Comparison of ENCODE assay signal across 9 cellular contexts in the genomic region with DNA sequence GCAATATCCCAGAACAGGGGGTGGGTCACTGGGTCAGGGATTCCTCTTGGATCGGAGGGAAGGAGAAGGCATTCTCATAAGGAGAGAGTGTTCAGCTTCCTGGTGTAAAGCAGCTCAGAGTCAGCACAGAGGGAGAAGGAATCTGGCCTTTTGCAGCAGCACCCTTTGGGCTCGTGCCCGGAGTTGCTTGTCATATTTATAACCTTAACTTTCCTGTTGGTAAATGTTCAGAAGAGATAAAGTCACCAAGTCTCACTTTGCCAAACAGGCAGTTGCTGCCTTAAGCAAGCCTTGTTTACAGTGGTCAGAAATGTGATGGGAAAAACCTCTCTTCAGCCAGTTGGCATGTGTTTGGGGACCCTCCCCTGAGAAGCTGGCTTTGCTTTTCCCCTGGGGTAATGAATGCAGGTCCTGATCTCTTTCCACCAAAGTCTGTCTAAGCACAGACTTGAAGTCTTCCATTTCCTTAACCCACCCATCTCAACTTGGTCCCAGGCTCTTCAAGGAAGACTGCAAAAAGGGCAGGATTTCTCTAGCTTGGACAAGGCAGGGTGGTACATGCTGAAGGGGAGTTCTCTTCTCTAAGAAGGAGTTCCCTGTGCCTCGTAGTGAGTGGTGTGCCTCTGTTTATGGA.
DNase-seq lines count a peak whose midpoint lies in the region; ATAC-seq, FAIRE-seq and TF ChIP-seq lines count a peak whose summit lies in the region.
"Had no signal": no experiment of that assay in that cellular context is flagged by ENCODE, and none has a peak within 500 bp of the region (broad histone marks: within the 10 kb centered on the region; RNA-seq: fewer than 3 reads in every experiment).

No MANE protein-coding gene starts in this region.

- peaks cover 60% of the 10 kb centered on the region for H3K36me3 Mint-ChIP-seq in stimulated activated memory B cell treated with anti-CD40 and anti-IgM and Interleukin-4, amounts not matched to agents 10 μg/mL and 1 μg/mL and 100 μg/mL, for 72 hours

- H3K9ac ChIP-seq in K562 (ENCODE audit: insufficient read depth in 1 of 2, low read depth in 2 of 2, low read length in 2 of 2): peak overlapping the region in 1 of 2 experiments; percentile 46; a peak in 1 of 4 replicates
- H3K9ac ChIP-seq in kidney (ENCODE audit: low read length in 2 of 2): peak overlapping the region in 1 of 2 donors; percentile 35

- CTCF ChIA-PET in K562 (lab: Yijun Ruan, JAX; ENCODE audit: low intra/inter-chr PET ratio) (no interaction called here), HEK293T (lab: Yijun Ruan, JAX) (no interaction called here)

- H3K27me3 ChIP-seq in K562 (ENCODE audit: control insufficient read depth in 2 of 2, insufficient read depth in 2 of 2, low read length in 2 of 2): no peaks in the 10 kb centered on the region

- H3K79me2 ChIP-seq in K562 (ENCODE audit: control insufficient read depth, insufficient read depth, low read length): no peaks in the 10 kb centered on the region

- no peak overlapping the region for H3K4me2 ChIP-seq in K562 (ENCODE audit: insufficient read depth, low read length)

- no TSS peak for BruUV-seq in K562 (replicated peaks; lab: Mats Ljungman, UMichigan)

- H3K4me1 Mint-ChIP-seq in stimulated activated memory B cell treated with anti-CD40 and anti-IgM and Interleukin-4, amounts not matched to agents 10 μg/mL and 1 μg/mL and 100 μg/mL, for 72 hours: peaks cover 25% of the 10 kb centered on the region

- 34% methylated on average over 4 of the region's 4 CpGs for WGBS in K562 (ENCODE audit: insufficient coverage, low coverage, missing lambda C conversion rate)

- peaks cover 3% of the 10 kb centered on the region; the same call in 1 of the 3 replicates for H3K36me3 ChIP-seq in K562 (ENCODE audit: control insufficient read depth, insufficient read depth, low read length)
- H3K36me3 ChIP-seq in kidney (ENCODE audit: control insufficient read depth in 1 of 2, insufficient read depth in 2 of 2, low read length in 2 of 2): no peaks in the 10 kb centered on the region

- in situ Hi-C loops in K562 (cut with MboI): no loop called here

- H3K4me3 ChIP-seq in K562 (no peak overlapping the region), kidney (ENCODE audit: low read length in 2 of 2) (no peak overlapping the region)

- H4K20me1 ChIP-seq in K562 (replicated peaks; ENCODE audit: control insufficient read depth, insufficient read depth, low read length): no peaks in the 10 kb centered on the region

- H3K9me1 ChIP-seq in K562 (ENCODE audit: control insufficient read depth, insufficient read depth, low read length): no peaks in the 10 kb centered on the region

- no peak overlapping the region for H3K4me3 Mint-ChIP-seq in stimulated activated memory B cell treated with anti-CD40 and anti-IgM and Interleukin-4, amounts not matched to agents 10 μg/mL and 1 μg/mL and 100 μg/mL, for 72 hours

- H2AFZ ChIP-seq in K562 (ENCODE audit: low read depth, low read length): 0 out of 2 replicates have a peak overlapping the region, but pooled peaks have one; percentile 6

- TF ChIP-seq RAD21 in K562 (CRISPR knock-in tag; conservative IDR thresholded peaks at IDR 0.05 in 1 of 2, IDR thresholded peaks at IDR 0.05 in 1 of 2): no peak

- H3K9me3 ChIP-seq in K562 (replicated peaks; ENCODE audit: control insufficient read depth, insufficient read depth, low read depth, low read length): no peaks in the 10 kb centered on the region
- H3K9me3 ChIP-seq in kidney (ENCODE audit: control insufficient read depth in 1 of 2, low read length in 2 of 2): no peaks in the 10 kb centered on the region

- no peak for TF ChIP-seq EP300 in K562 (IDR thresholded peaks at IDR 0.05; ENCODE audit: low read length)

- POLR2A ChIA-PET in K562 (lab: Yijun Ruan, JAX) (interaction anchor here (0.6 to 1.6 kb wide), 5 partner anchors 13 to 209 kb away, joined by 3 to 5 read pairs (median 4); no protein-coding TSS in a partner anchor), HEK293T (lab: Yijun Ruan, JAX) (interaction anchor here (0.6 kb wide), 1 partner anchor 22 kb away, joined by 3 read pairs; no protein-coding TSS in a partner anchor)

- DNase-seq in HCEC 1CT (peak; percentile 17), K562 (ENCODE audit: extremely low read depth in 1 of 4, low spot score in 3 of 4) (peak in 2 of 4 experiments; percentile 29 to 48), kidney (peak; percentile 92), HEK293T (ENCODE audit: extremely low spot score) (no peak), HuH-7.5 (ENCODE audit: low spot score) (no peak), RCC 7860 (ENCODE audit: low spot score) (no peak)
- DNase-seq: activated CD4-positive, CD25-positive, alpha-beta regulatory T cell treated with anti-CD3 and anti-CD28 coated beads, Interleukin-2, amount 50 U/mL, for 72 hours had no signal

- H3K27ac Mint-ChIP-seq in stimulated activated memory B cell treated with anti-CD40 and anti-IgM and Interleukin-4, amounts not matched to agents 10 μg/mL and 1 μg/mL and 100 μg/mL, for 72 hours: peak overlapping the region; percentile 62

- H3K27ac ChIP-seq in K562 (ENCODE audit: extremely low read depth, low read depth, low read length): no peak overlapping the region
- H3K27ac ChIP-seq in kidney (ENCODE audit: low read depth in 2 of 2, low read length in 2 of 2): peak overlapping the region; percentile 89 to 90

- intact Hi-C loops in K562 (cut with micrococcal nuclease) (no loop called here), kidney (cut with DNase I) (no loop called here)

- FAIRE-seq in K562 (lab: Jason Lieb, UNC): no peak
- FAIRE-seq in kidney (lab: Jason Lieb, UNC): no peak
- no peak for FAIRE-seq in RCC 7860 (lab: Jason Lieb, UNC)

- TF ChIP-seq POLR2A in K562 (conservative IDR thresholded peaks at IDR 0.05): no peak

- TF ChIP-seq CTCF in K562 (IDR thresholded peaks at IDR 0.05 in 2 of 3, conservative IDR thresholded peaks at IDR 0.05 in 1 of 3; ENCODE audit: insufficient read depth in 2 of 3, low read depth in 1 of 3, low read length in 3 of 3) (no peak), kidney (IDR thresholded peaks at IDR 0.05; ENCODE audit: borderline replicate concordance, extremely low read depth, insufficient read depth) (no peak)

- H3K27me3 Mint-ChIP-seq in stimulated activated memory B cell treated with anti-CD40 and anti-IgM and Interleukin-4, amounts not matched to agents 10 μg/mL and 1 μg/mL and 100 μg/mL, for 72 hours: no peaks in the 10 kb centered on the region

- H3K9me3 Mint-ChIP-seq in stimulated activated memory B cell treated with anti-CD40 and anti-IgM and Interleukin-4, amounts not matched to agents 10 μg/mL and 1 μg/mL and 100 μg/mL, for 72 hours: no peaks in the 10 kb centered on the region

- H3K4me1 ChIP-seq in K562 (replicated peaks in 1 of 2; ENCODE audit: control insufficient read depth in 2 of 2, insufficient read depth in 2 of 2, low read length in 2 of 2) (peaks cover 4 to 20% of the 10 kb centered on the region in 2 experiments), kidney (ENCODE audit: control insufficient read depth in 1 of 2, insufficient read depth in 1 of 2, low read depth in 1 of 2, low read length in 2 of 2) (peaks cover 24% of the 10 kb centered on the region in 2 donors)

- ATAC-seq in K562 (peak; percentile 59), HG03108 (IDR thresholded peaks at IDR 0.05; ENCODE audit: unreplicated experiment) (no peak)
- ATAC-seq in stimulated activated memory B cell treated with anti-CD40 and anti-IgM and Interleukin-4, amounts not matched to agents 10 μg/mL and 1 μg/mL and 100 μg/mL, for 72 hours: no peak

TF ChIP-seq in K562, 482 proteins besides CTCF, POLR2A, EP300 and RAD21 (continues in another document):
- no peak for TF ChIP-seq ZBTB7A (IDR thresholded peaks at IDR 0.05; ENCODE audit: borderline replicate concordance, control insufficient read depth, low read depth, low read length)
- TF ChIP-seq ZNF584 (CRISPR knock-in tag; IDR thresholded peaks at IDR 0.05; ENCODE audit: low read depth): no peak
- no peak for TF ChIP-seq JUNB (CRISPR knock-in tag; conservative IDR thresholded peaks at IDR 0.05)
- TF ChIP-seq CBFA2T3 (IDR thresholded peaks at IDR 0.05): peak; percentile 29; the same call in 1 of the 2 replicates
- TF ChIP-seq RBM17 (IDR thresholded peaks at IDR 0.05; ENCODE audit: borderline replicate concordance, low read depth, low read length): no peak
- TF ChIP-seq, protein P1, sequence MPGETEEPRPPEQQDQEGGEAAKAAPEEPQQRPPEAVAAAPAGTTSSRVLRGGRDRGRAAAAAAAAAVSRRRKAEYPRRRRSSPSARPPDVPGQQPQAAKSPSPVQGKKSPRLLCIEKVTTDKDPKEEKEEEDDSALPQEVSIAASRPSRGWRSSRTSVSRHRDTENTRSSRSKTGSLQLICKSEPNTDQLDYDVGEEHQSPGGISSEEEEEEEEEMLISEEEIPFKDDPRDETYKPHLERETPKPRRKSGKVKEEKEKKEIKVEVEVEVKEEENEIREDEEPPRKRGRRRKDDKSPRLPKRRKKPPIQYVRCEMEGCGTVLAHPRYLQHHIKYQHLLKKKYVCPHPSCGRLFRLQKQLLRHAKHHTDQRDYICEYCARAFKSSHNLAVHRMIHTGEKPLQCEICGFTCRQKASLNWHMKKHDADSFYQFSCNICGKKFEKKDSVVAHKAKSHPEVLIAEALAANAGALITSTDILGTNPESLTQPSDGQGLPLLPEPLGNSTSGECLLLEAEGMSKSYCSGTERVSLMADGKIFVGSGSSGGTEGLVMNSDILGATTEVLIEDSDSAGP (CRISPR knock-in tag; IDR thresholded peaks at IDR 0.05): no peak
- no peak for TF ChIP-seq ZNF507 (tag; conservative IDR thresholded peaks at IDR 0.05)

TF ChIP-seq in HEK293T, 16 proteins besides CTCF, POLR2A, EP300 and RAD21 (continues in another document):
- no peak for TF ChIP-seq FOXA1 (IDR thresholded peaks at IDR 0.05)
- TF ChIP-seq FOXK2 (IDR thresholded peaks at IDR 0.05): no peak
- no peak for TF ChIP-seq ARNT (IDR thresholded peaks at IDR 0.05)
- no peak for TF ChIP-seq NFRKB (IDR thresholded peaks at IDR 0.05)
- TF ChIP-seq SUZ12 (IDR thresholded peaks at IDR 0.05): no peak
- no peak for TF ChIP-seq L3MBTL2 (conservative IDR thresholded peaks at IDR 0.05)
- no peak for TF ChIP-seq BHLHE40 (IDR thresholded peaks at IDR 0.05; ENCODE audit: borderline replicate concordance)
- no peak for TF ChIP-seq TARDBP (IDR thresholded peaks at IDR 0.05)
- no peak for TF ChIP-seq CTBP1 (IDR thresholded peaks at IDR 0.05; ENCODE audit: borderline replicate concordance)
- TF ChIP-seq, protein P2, sequence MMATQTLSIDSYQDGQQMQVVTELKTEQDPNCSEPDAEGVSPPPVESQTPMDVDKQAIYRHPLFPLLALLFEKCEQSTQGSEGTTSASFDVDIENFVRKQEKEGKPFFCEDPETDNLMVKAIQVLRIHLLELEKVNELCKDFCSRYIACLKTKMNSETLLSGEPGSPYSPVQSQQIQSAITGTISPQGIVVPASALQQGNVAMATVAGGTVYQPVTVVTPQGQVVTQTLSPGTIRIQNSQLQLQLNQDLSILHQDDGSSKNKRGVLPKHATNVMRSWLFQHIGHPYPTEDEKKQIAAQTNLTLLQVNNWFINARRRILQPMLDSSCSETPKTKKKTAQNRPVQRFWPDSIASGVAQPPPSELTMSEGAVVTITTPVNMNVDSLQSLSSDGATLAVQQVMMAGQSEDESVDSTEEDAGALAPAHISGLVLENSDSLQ (IDR thresholded peaks at IDR 0.05): no peak
- no peak for TF ChIP-seq ZNF384 (IDR thresholded peaks at IDR 0.05)
- no peak for TF ChIP-seq HDGF (IDR thresholded peaks at IDR 0.05; ENCODE audit: borderline replicate concordance)
- TF ChIP-seq ELF4 (IDR thresholded peaks at IDR 0.05): no peak

Comparison
In these comparisons a context has a peak if more than half of its experiments do, and no peak if none do; other contexts are left out.
1. DNase-seq: peak in HCEC 1CT (single experiment) and kidney (single experiment); none in HEK293T (single experiment), HuH-7.5 (single experiment) and RCC 7860 (single experiment).